8 cellular contexts compared by ENCODE assay signal in the genomic region with DNA sequence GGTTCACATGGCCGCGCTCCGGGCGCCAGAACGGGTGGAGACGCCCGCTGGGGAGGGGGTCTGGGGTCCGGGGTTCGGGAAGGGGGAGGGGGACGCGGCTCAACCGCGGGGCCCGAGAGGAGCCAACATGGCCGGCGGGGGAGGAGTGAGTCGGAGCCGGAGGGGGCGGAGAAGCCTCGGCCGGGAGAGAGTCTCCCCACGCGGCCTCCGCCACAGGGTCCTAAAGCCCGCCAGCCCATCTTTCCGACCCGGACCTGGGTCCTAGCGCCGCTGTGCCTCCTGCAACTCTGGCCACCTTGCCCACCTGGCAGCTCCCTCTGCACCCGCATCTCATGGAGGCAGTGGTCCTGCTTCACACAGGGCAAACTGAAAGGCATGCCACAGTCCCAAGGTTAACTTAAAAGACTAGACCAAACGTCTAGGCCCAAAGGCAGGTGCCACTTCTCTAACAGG. TPM values are rescaled to one million over a fixed set of nuclear protein-coding genes. Genes with fewer than 3 reads are reported as not detected.
DNase-seq lines count a peak whose midpoint lies in the region; ATAC-seq and TF ChIP-seq lines count a peak whose summit lies in the region.

Gene BAZ2A, minus strand, starts transcription at position 147 of the 453 bp plus-strand sequence. CDS start 12,796 bp downstream, outside the sequence.

- H3K27me3 ChIP-seq in upper lobe of left lung, result no peaks in the 10 kb centered on the region

- intact Hi-C loops in T-helper 2 cell treated with Interferon-gamma antibody and Interleukin-4, amounts not matched to agents 100 ng/mL and 5 ng/mL, for 36 hours (cut with micrococcal nuclease), result loop anchor here (5.0 to 10.0 kb wide), 5 partner anchors 295 to 1125 kb away; partner anchors contain the start of genes CDK4, IL23A, MARCHF9 and NAB2
- intact Hi-C loops in left ventricle myocardium superior (cut with micrococcal nuclease), result loop anchor here (10.0 kb wide), 1 partner anchor 105 kb away; the partner anchor contains the start of gene RBMS2

- peak in 1 of 4 donors; percentile 31 for TF ChIP-seq POLR2A in upper lobe of left lung (IDR thresholded peaks at IDR 0.05)

- no peaks in the 10 kb centered on the region for H3K9me3 ChIP-seq in upper lobe of left lung

- peak within 1 kb of the TSS; percentile 96 for H3K27ac Mint-ChIP-seq in progenitor cell of endocrine pancreas

- TF ChIP-seq EP300 in upper lobe of left lung (IDR thresholded peaks at IDR 0.05), result peak in 1 of 4 donors; percentile 48

- peaks cover 45% of the 10 kb centered on the region for H3K4me1 Mint-ChIP-seq in progenitor cell of endocrine pancreas (ENCODE audit: low read depth)

- peak; percentile 54 for DNase-seq in NCI-H1694 treated with DMSO at 0.1 percent for 48 hours (lab: John Stamatoyannopoulos, UW)
- peak; percentile 38 to 96 (median 82) for DNase-seq in amygdala (lab: John Stamatoyannopoulos, UW)
- DNase-seq in left ventricle myocardium superior, result peak; percentile 93
- peak; percentile 72 for DNase-seq in progenitor cell of endocrine pancreas (ENCODE audit: low spot score, unreplicated experiment)
- DNase-seq in upper lobe of left lung, result peak; percentile 93 to 95

- peak within 1 kb of the TSS; percentile 92 for H3K4me3 Mint-ChIP-seq in progenitor cell of endocrine pancreas (ENCODE audit: low read depth)

- 0% methylated on average over 5 to 29 of the region's 31 CpGs for WGBS in upper lobe of left lung, 2 donors

- H3K4me3 ChIP-seq in upper lobe of left lung, result peak within 1 kb of the TSS; percentile 92 to 100 (median 96)

- H3K27me3 Mint-ChIP-seq in progenitor cell of endocrine pancreas, result no peaks in the 10 kb centered on the region

- H3K4me1 ChIP-seq in upper lobe of left lung, result peaks cover 55 to 67% (median 62%) of the 10 kb centered on the region in 4 donors

- TF ChIP-seq CTCF in progenitor cell of endocrine pancreas (IDR thresholded peaks at IDR 0.05; ENCODE audit: unreplicated experiment) (no peak), upper lobe of left lung (IDR thresholded peaks at IDR 0.05) (no peak)

- H3K36me3 ChIP-seq in upper lobe of left lung, result peaks cover 0 to 15% (median 0%) of the 10 kb centered on the region in 4 donors

- H3K9me3 Mint-ChIP-seq in progenitor cell of endocrine pancreas (ENCODE audit: low read depth), result no peaks in the 10 kb centered on the region

- peaks cover 1% of the 10 kb centered on the region for H3K36me3 Mint-ChIP-seq in progenitor cell of endocrine pancreas (ENCODE audit: insufficient read depth)

- H3K27ac ChIP-seq in upper lobe of left lung, result peak within 1 kb of the TSS; percentile 95 to 99 (median 97)

- ATAC-seq in GM18498 (IDR thresholded peaks at IDR 0.05; ENCODE audit: unreplicated experiment) (peak; percentile 65), HG02884 (IDR thresholded peaks at IDR 0.05; ENCODE audit: unreplicated experiment) (peak; percentile 38), left ventricle myocardium superior (peak; percentile 86), upper lobe of left lung (ENCODE audit: low FRiP score in 2 of 2) (peak; percentile 94 to 95)

RNA-seq across cellular contexts. Expression of gene BAZ2A, which starts in this region (rescaled TPM):
- 98.2 and 101 TPM in 2 replicates for total RNA-seq in T-helper 2 cell treated with Interferon-gamma antibody and Interleukin-4, amounts not matched to agents 100 ng/mL and 5 ng/mL, for 36 hours
- total RNA-seq in left ventricle myocardium superior (34.7 TPM), progenitor cell of endocrine pancreas (128 and 131 TPM in 2 replicates), upper lobe of left lung (100 to 1,000 TPM in 2 of 6 donors, 10 to 100 TPM in 4; 74.5 to 245 (median 95.5) TPM)

Comparison
In these comparisons a context has a peak if more than half of its experiments do, and no peak if none do; other contexts are left out.
1. Peak in every context shown above with its lines: DNase-seq, ATAC-seq, H3K4me3 ChIP-seq and H3K27ac ChIP-seq.
2. ATAC-seq: peak in every context shown above with its lines; median percentile 94 in upper lobe of left lung; 86 in left ventricle myocardium superior; 65 in GM18498; 38 in HG02884.